Comparison of ENCODE assay signal across 8 cellular contexts in the genomic region with DNA sequence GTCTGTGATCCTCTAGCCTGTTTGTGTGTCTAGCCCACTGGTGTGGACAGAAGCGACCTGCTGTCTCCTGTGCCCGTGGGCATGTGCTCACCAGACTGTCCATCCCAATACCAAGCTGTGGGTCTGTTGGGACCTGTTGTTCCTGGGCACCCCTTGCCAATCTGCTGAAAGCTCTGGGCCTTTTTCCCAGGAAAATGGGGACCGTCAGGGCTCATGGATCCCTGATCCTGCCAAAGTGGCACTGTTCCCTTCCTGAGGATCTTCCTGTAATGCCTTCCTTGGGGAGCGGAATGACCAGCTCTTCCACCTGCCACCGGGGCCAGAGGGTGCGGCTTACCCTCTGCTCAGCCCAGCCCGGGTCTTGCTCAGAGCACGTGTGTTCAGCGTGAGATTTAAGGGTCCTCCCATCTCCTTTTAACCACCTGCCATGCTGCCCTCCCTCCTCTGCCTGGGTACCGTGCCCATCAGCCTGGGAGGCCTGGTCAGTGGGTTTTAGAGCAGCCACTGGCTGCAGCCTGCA. TPM values are rescaled to one million over a fixed set of nuclear protein-coding genes. Genes with fewer than 3 reads are reported as not detected.
DNase-seq lines count a peak whose midpoint lies in the region; ATAC-seq and TF ChIP-seq lines count a peak whose summit lies in the region.

No MANE protein-coding gene starts in this region.

- H3K4me1 ChIP-seq in SK-N-SH (ENCODE audit: control insufficient read depth in 1 of 2, insufficient read depth in 2 of 2, low read depth in 1 of 2, low read length in 1 of 2) (peaks cover 42 to 49% of the 10 kb centered on the region in 2 experiments; a peak in 3 of 4 replicates), hepatocyte (ENCODE audit: insufficient read depth) (peaks cover 52% of the 10 kb centered on the region), stomach smooth muscle (ENCODE audit: control insufficient read depth, insufficient read depth, low read length) (peaks cover 60% of the 10 kb centered on the region)

- H2AFZ ChIP-seq in SK-N-SH (ENCODE audit: low read depth) (no peak overlapping the region), hepatocyte (no peak overlapping the region)

- H3K9me3 Mint-ChIP-seq in activated T-helper 1 cell treated with anti-CD3 and anti-CD28 coated beads, Interleukin-12 subunit alpha, Interleukin-12 subunit beta, Interleukin-2, Interleukin-4 antibody, amounts not matched to agents 30 ng/mL and 10 ng/mL and 1 ng/mL, durations not matched to agents 14 hours and 24 hours and 36 hours = no peaks in the 10 kb centered on the region

- no peak for DNase-seq in SK-N-SH
- DNase-seq in activated T-helper 1 cell treated with anti-CD3 and anti-CD28 coated beads, Interleukin-12 subunit alpha, Interleukin-12 subunit beta, Interleukin-2, Interleukin-4 antibody, amounts not matched to agents 30 ng/mL and 10 ng/mL and 1 ng/mL, durations not matched to agents 14 hours and 24 hours and 36 hours (ENCODE audit: low spot score) = no peak
- DNase-seq in hepatocyte (ENCODE audit: low spot score) = no peak
- DNase-seq in NCI-H1436 treated with DMSO at 0.1 percent for 48 hours (lab: John Stamatoyannopoulos, UW) = no peak

- H3K4me3 Mint-ChIP-seq in activated T-helper 1 cell treated with anti-CD3 and anti-CD28 coated beads, Interleukin-12 subunit alpha, Interleukin-12 subunit beta, Interleukin-2, Interleukin-4 antibody, amounts not matched to agents 30 ng/mL and 10 ng/mL and 1 ng/mL, durations not matched to agents 14 hours and 24 hours and 36 hours = peak overlapping the region; percentile 5

- no peaks in the 10 kb centered on the region for H4K20me1 ChIP-seq in SK-N-SH (ENCODE audit: insufficient read depth)
- no peaks in the 10 kb centered on the region for H4K20me1 ChIP-seq in hepatocyte (ENCODE audit: insufficient read depth, poor library complexity, severe bottlenecking)

- no peak overlapping the region for H3K27ac Mint-ChIP-seq in activated T-helper 1 cell treated with anti-CD3 and anti-CD28 coated beads, Interleukin-12 subunit alpha, Interleukin-12 subunit beta, Interleukin-2, Interleukin-4 antibody, amounts not matched to agents 30 ng/mL and 10 ng/mL and 1 ng/mL, durations not matched to agents 14 hours and 24 hours and 36 hours

- 79% methylated on average over 10 of the region's 10 CpGs for WGBS in SK-N-SH (ENCODE audit: low lambda C conversion rate)
- WGBS in hepatocyte (ENCODE audit: low lambda C conversion rate, missing lambda C conversion rate) = 76% methylated on average over 10 of the region's 10 CpGs

- no peaks in the 10 kb centered on the region for H3K9me2 ChIP-seq in SK-N-SH
- H3K9me2 ChIP-seq in hepatocyte (replicated peaks; ENCODE audit: insufficient read depth) = no peaks in the 10 kb centered on the region

- H3K4me3 ChIP-seq in SK-N-SH (ENCODE audit: low read depth in 2 of 2, low read length in 1 of 2) (no peak overlapping the region), hepatocyte (no peak overlapping the region), stomach smooth muscle (ENCODE audit: low read length in 2 of 2) (peak overlapping the region in 1 of 2 donors; percentile 57)

- H3K9me3 ChIP-seq in SK-N-SH = no peaks in the 10 kb centered on the region
- no peaks in the 10 kb centered on the region for H3K9me3 ChIP-seq in hepatocyte (ENCODE audit: low read depth)
- no peaks in the 10 kb centered on the region for H3K9me3 ChIP-seq in stomach smooth muscle (ENCODE audit: control insufficient read depth in 2 of 2, low read length in 2 of 2)

- TF ChIP-seq CTCF in SK-N-SH (IDR thresholded peaks at IDR 0.05) (no peak), hepatocyte (IDR thresholded peaks at IDR 0.05; ENCODE audit: poor library complexity) (no peak)

- intact Hi-C loops in activated T-helper 1 cell treated with anti-CD3 and anti-CD28 coated beads, Interleukin-12 subunit alpha, Interleukin-12 subunit beta, Interleukin-2, Interleukin-4 antibody, amounts not matched to agents 30 ng/mL and 10 ng/mL and 1 ng/mL, durations not matched to agents 14 hours and 24 hours and 36 hours (cut with micrococcal nuclease) = no loop called here

- H3F3A ChIP-seq in SK-N-SH (replicated peaks; ENCODE audit: insufficient read depth) = peaks cover 22% of the 10 kb centered on the region

- H3K4me1 Mint-ChIP-seq in activated T-helper 1 cell treated with anti-CD3 and anti-CD28 coated beads, Interleukin-12 subunit alpha, Interleukin-12 subunit beta, Interleukin-2, Interleukin-4 antibody, amounts not matched to agents 30 ng/mL and 10 ng/mL and 1 ng/mL, durations not matched to agents 14 hours and 24 hours and 36 hours (ENCODE audit: low read depth) = peaks cover 19% of the 10 kb centered on the region

- H3K27ac ChIP-seq in SK-N-SH (ENCODE audit: low read depth in 2 of 2, low read length in 1 of 2) = peak overlapping the region in 1 of 2 experiments; percentile 99; a peak in 3 of 4 replicates
- peak overlapping the region; percentile 80 for H3K27ac ChIP-seq in hepatocyte
- H3K27ac ChIP-seq in stomach smooth muscle (ENCODE audit: low read length) = peak overlapping the region; percentile 81

- H3K9ac ChIP-seq in SK-N-SH = peak overlapping the region; percentile 61
- no peak overlapping the region for H3K9ac ChIP-seq in stomach smooth muscle (ENCODE audit: low read length in 2 of 2)

- H3K4me2 ChIP-seq in SK-N-SH = peak overlapping the region; percentile 58
- H3K4me2 ChIP-seq in hepatocyte = peak overlapping the region; percentile 25

- H3K79me2 ChIP-seq in SK-N-SH (ENCODE audit: insufficient read depth) (no peaks in the 10 kb centered on the region), hepatocyte (no peaks in the 10 kb centered on the region)

- H3K27me3 ChIP-seq in SK-N-SH (ENCODE audit: insufficient read depth) = no peaks in the 10 kb centered on the region
- no peaks in the 10 kb centered on the region for H3K27me3 ChIP-seq in hepatocyte
- H3K27me3 ChIP-seq in stomach smooth muscle (ENCODE audit: control insufficient read depth in 1 of 2, insufficient read depth in 2 of 2, low read length in 2 of 2) = no peaks in the 10 kb centered on the region

- TF ChIP-seq RAD21 in SK-N-SH (IDR thresholded peaks at IDR 0.05; ENCODE audit: low read length) = no peak

- TF ChIP-seq EP300 in SK-N-SH (IDR thresholded peaks at IDR 0.05; ENCODE audit: borderline replicate concordance in 1 of 2, low read depth in 1 of 2, low read length in 1 of 2) = no peak

- ATAC-seq in SK-N-SH treated with all-trans-retinoic acid at 6 μM for 48 hours (no peak), HG03196 (IDR thresholded peaks at IDR 0.05; ENCODE audit: unreplicated experiment) (no peak), GM18502 (IDR thresholded peaks at IDR 0.05; ENCODE audit: poor library complexity, unreplicated experiment) (no peak)

- H3K27me3 Mint-ChIP-seq in activated T-helper 1 cell treated with anti-CD3 and anti-CD28 coated beads, Interleukin-12 subunit alpha, Interleukin-12 subunit beta, Interleukin-2, Interleukin-4 antibody, amounts not matched to agents 30 ng/mL and 10 ng/mL and 1 ng/mL, durations not matched to agents 14 hours and 24 hours and 36 hours (ENCODE audit: insufficient read depth) = peaks cover 8% of the 10 kb centered on the region

- H3K36me3 ChIP-seq in SK-N-SH (replicated peaks in 1 of 2; ENCODE audit: control insufficient read depth in 1 of 2, insufficient read depth in 2 of 2, low read length in 1 of 2) = no peaks in the 10 kb centered on the region
- no peaks in the 10 kb centered on the region for H3K36me3 ChIP-seq in hepatocyte (replicated peaks; ENCODE audit: insufficient read depth, low read depth)
- H3K36me3 ChIP-seq in stomach smooth muscle (ENCODE audit: control insufficient read depth in 2 of 2, insufficient read depth in 2 of 2, low read length in 2 of 2) = no peaks in the 10 kb centered on the region

- H3K36me3 Mint-ChIP-seq in activated T-helper 1 cell treated with anti-CD3 and anti-CD28 coated beads, Interleukin-12 subunit alpha, Interleukin-12 subunit beta, Interleukin-2, Interleukin-4 antibody, amounts not matched to agents 30 ng/mL and 10 ng/mL and 1 ng/mL, durations not matched to agents 14 hours and 24 hours and 36 hours (ENCODE audit: low read depth) = no peaks in the 10 kb centered on the region

- CTCF ChIA-PET in SK-N-SH (lab: Yijun Ruan, JAX) = interaction anchor here (0.9 to 14.2 kb wide), 10 partner anchors 7 to 106 kb away, joined by 3 to 668 read pairs (median 9); partner anchors contain the start of gene BAIAP2

- POLR2A ChIA-PET in SK-N-SH (lab: Yijun Ruan, JAX) = interaction anchor here (0.9 kb wide), 1 partner anchor 18 kb away, joined by 4 read pairs; no protein-coding TSS in a partner anchor

TF ChIP-seq in SK-N-SH, 30 proteins besides CTCF, POLR2A, EP300 and RAD21 (continues in another document):
- TF ChIP-seq GATA2 (CRISPR knock-in tag; IDR thresholded peaks at IDR 0.05) (no peak), MEF2A (IDR thresholded peaks at IDR 0.05; ENCODE audit: borderline replicate concordance, low read depth) (no peak), TEAD4 (IDR thresholded peaks at IDR 0.05; ENCODE audit: borderline replicate concordance, insufficient read depth) (no peak), RCOR1 (IDR thresholded peaks at IDR 0.05; ENCODE audit: low read length) (no peak), TAF1 (IDR thresholded peaks at IDR 0.05; ENCODE audit: borderline replicate concordance, low read depth, low read length) (no peak), NRF1 (IDR thresholded peaks at IDR 0.05; ENCODE audit: low read depth, low read length) (no peak), FOXM1 (IDR thresholded peaks at IDR 0.05; ENCODE audit: low read depth) (no peak)

TF ChIP-seq in SK-N-SH treated with all-trans-retinoic acid at 6 μM for 48 hours, 23 proteins besides CTCF, POLR2A, EP300 and RAD21 (continues in another document):
- TF ChIP-seq TCF4 (CRISPR knock-in tag; IDR thresholded peaks at IDR 0.05; ENCODE audit: borderline replicate concordance) (no peak), ESRRG (CRISPR knock-in tag; IDR thresholded peaks at IDR 0.05) (no peak), ZFP3 (CRISPR knock-in tag; IDR thresholded peaks at IDR 0.05) (no peak)

RNA-seq across cellular contexts. Expression of gene BAIAP2, which starts 59.3 kb away (rescaled TPM):
- 15.5 and 19.8 TPM in 2 replicates for polyA plus RNA-seq in SK-N-SH (2012; rRNA removed)
- 10.3 and 14.6 TPM in 2 replicates for polyA plus RNA-seq in SK-N-SH (2012; cell fraction: cytosol; rRNA removed)
- polyA plus RNA-seq in SK-N-SH (2012; cell fraction: nucleus; rRNA removed) = 39.2 and 39.3 TPM in 2 replicates
- total RNA-seq in activated T-helper 1 cell treated with anti-CD3 and anti-CD28 coated beads, Interleukin-12 subunit alpha, Interleukin-12 subunit beta, Interleukin-2, Interleukin-4 antibody, amounts not matched to agents 30 ng/mL and 10 ng/mL and 1 ng/mL, durations not matched to agents 14 hours and 24 hours and 36 hours = 4.3 and 5.8 TPM in 2 replicates
- total RNA-seq in hepatocyte = 15.8 and 27.1 TPM in 2 replicates
- polyA plus RNA-seq in hepatocyte = 49.7 and 60.0 TPM in 2 replicates
